Comparison of ENCODE assay signal across 25 cellular contexts in genomic region chr11:19571906-19572305, GRCh38.
"Had no signal": no experiment of that assay in that cellular context is flagged by ENCODE, and none has a peak within 500 bp of the region (broad histone marks: within the 10 kb centered on the region; RNA-seq: fewer than 3 reads in every experiment).

No MANE protein-coding gene starts in this region.

- FAIRE-seq: colon, frontal cortex had no signal

- H3K27ac ChIP-seq: body of pancreas, dorsolateral prefrontal cortex, WERI-Rb-1 had no signal

- DNase-seq: activated B cell treated with CpG ODN at 0.5 μM for 24 hours; activated CD4-positive, alpha-beta T cell treated with anti-CD3 and anti-CD28 coated beads for 48 hours; activated CD4-positive, alpha-beta T cell treated with anti-CD3 and anti-CD28 coated beads, Interleukin-2, amount 50 U/mL, for 1 hour; activated CD4-positive, alpha-beta T cell treated with anti-CD3 and anti-CD28 coated beads, Interleukin-2, amount 50 U/mL, for 48 hours; activated CD8-positive, alpha-beta memory T cell treated with anti-CD3 and anti-CD28 coated beads for 24 hours; activated CD8-positive, alpha-beta T cell treated with anti-CD3 and anti-CD28 coated beads for 36 hours; activated effector memory CD4-positive, alpha-beta T cell treated with Interleukin-2 at 50 U/mL for 16 hours; activated gamma-delta T cell treated with Interleukin-2 at 50 U/mL for 16 hours; activated naive CD4-positive, alpha-beta T cell treated with anti-CD3 and anti-CD28 coated beads, Interleukin-2, amount 50 U/mL, for 16 hours; activated naive CD4-positive, alpha-beta T cell treated with Interleukin-2 at 50 U/mL for 16 hours; activated T-cell treated with anti-CD3 and anti-CD28 coated beads, Interleukin-2, amount 50 U/mL, for 4 hours; amygdala; aorta; body of pancreas; effector memory CD4-positive, alpha-beta T cell; endodermal cell; foreskin fibroblast; head of caudate nucleus; T-helper 1 cell; T-helper 17 cell; T1000; WERI-Rb-1 had no signal

- H3K36me3 ChIP-seq: WERI-Rb-1 had no signal

- H3K4me3 ChIP-seq: body of pancreas, dorsolateral prefrontal cortex had no signal

- H3K27me3 ChIP-seq: body of pancreas, dorsolateral prefrontal cortex had no signal
